ENCODE assay signal across 8 cellular contexts in genomic region chr11:32297629-32298028, GRCh38.
DNase-seq lines count a peak whose midpoint lies in the region; ATAC-seq and TF ChIP-seq lines count a peak whose summit lies in the region.

No MANE protein-coding gene starts in this region.

- ATAC-seq in GM18868 (IDR thresholded peaks at IDR 0.05; ENCODE audit: unreplicated experiment), result peak; percentile 76
- no peak for ATAC-seq in GM21367 (IDR thresholded peaks at IDR 0.05; ENCODE audit: unreplicated experiment)
- no peak for ATAC-seq in esophagus mucosa

- peak; percentile 16 for TF ChIP-seq CTCF in AG09319 (IDR thresholded peaks at IDR 0.05; ENCODE audit: low read depth, low read length)

- no peak for DNase-seq in AG09319 (ENCODE audit: extremely low read depth, low read depth)
- DNase-seq in NCI-H446 (lab: John Stamatoyannopoulos, UW), result peak; percentile 80 to 88
- peak; percentile 44 for DNase-seq in dedifferentiated amniotic fluid mesenchymal stem cell (ENCODE audit: extremely low spot score)
- DNase-seq in putamen (ENCODE audit: low spot score), result peak; percentile 74
- no peak for DNase-seq in HuH-7 (ENCODE audit: low spot score)

Comparison
In these comparisons a context has a peak if more than half of its experiments do, and no peak if none do; other contexts are left out.
1. DNase-seq: peak in NCI-H446 (2 of 2), dedifferentiated amniotic fluid mesenchymal stem cell (single experiment) and putamen (single experiment); none in AG09319 (single experiment) and HuH-7 (single experiment).